Comparison of ENCODE assay signal across 8 cellular contexts in the genomic region with DNA sequence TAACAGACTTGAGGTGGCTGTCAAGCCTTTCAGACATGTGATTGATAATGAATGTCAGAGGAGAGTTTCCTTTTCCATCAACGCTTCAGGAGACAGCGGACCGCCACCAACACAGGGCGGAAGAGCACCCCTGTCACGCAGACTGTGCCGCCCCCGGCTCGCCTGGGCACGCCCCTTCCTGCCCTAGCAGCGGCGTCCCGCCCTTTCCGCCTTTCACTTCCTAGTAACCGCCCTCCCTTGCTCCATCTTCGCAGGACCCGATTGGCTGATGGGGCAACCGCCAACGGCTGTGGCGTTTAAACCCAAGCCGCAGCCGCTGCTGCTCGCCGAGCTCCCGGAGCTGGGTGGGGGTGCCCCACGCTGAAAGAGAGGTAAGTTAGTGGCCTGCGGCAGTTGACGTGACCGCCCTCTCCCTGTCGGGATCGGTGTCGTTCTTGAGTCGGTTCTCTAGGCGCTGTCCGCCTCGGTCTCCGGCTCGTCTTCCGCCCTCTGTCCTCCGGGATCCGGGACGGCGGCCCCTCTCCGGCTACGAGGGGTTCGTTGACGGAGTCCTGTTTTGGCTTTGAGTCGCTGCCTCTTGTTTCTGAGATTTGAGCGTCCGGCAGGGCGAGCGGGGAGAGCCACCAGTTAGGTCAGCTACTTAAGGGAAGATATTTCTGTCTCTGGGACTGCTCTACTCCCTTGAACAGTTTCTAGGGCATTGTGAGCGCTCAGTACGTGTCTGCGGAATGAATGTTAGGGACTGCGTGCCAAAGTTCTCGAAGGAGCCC. TPM values are rescaled to one million over a fixed set of nuclear protein-coding genes. Genes with fewer than 3 reads are reported as not detected.
DNase-seq lines count a peak whose midpoint lies in the region; ATAC-seq and TF ChIP-seq lines count a peak whose summit lies in the region.

A gene with protein sequence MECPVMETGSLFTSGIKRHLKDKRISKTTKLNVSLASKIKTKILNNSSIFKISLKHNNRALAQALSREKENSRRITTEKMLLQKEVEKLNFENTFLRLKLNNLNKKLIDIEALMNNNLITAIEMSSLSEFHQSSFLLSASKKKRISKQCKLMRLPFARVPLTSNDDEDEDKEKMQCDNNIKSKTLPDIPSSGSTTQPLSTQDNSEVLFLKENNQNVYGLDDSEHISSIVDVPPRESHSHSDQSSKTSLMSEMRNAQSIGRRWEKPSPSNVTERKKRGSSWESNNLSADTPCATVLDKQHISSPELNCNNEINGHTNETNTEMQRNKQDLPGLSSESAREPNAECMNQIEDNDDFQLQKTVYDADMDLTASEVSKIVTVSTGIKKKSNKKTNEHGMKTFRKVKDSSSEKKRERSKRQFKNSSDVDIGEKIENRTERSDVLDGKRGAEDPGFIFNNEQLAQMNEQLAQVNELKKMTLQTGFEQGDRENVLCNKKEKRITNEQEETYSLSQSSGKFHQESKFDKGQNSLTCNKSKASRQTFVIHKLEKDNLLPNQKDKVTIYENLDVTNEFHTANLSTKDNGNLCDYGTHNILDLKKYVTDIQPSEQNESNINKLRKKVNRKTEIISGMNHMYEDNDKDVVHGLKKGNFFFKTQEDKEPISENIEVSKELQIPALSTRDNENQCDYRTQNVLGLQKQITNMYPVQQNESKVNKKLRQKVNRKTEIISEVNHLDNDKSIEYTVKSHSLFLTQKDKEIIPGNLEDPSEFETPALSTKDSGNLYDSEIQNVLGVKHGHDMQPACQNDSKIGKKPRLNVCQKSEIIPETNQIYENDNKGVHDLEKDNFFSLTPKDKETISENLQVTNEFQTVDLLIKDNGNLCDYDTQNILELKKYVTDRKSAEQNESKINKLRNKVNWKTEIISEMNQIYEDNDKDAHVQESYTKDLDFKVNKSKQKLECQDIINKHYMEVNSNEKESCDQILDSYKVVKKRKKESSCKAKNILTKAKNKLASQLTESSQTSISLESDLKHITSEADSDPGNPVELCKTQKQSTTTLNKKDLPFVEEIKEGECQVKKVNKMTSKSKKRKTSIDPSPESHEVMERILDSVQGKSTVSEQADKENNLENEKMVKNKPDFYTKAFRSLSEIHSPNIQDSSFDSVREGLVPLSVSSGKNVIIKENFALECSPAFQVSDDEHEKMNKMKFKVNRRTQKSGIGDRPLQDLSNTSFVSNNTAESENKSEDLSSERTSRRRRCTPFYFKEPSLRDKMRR (plus strand): TSS at position 326 of the 770 bp plus-strand sequence. CDS start 6,769 bp downstream, outside the sequence.

- H3K9me3 Mint-ChIP-seq in type B pancreatic cell: no peaks in the 10 kb centered on the region

- H3K27me3 Mint-ChIP-seq in type B pancreatic cell: peaks cover 11% of the 10 kb centered on the region

- H3K4me3 ChIP-seq in adrenal gland (peak within 1 kb of the TSS in 3 of 4 donors; percentile 7 to 64 (median 54)), cardiac muscle cell (peak within 1 kb of the TSS; percentile 83), trophoblast cell (ENCODE audit: low read depth, low read length) (peak within 1 kb of the TSS; percentile 89)

- TF ChIP-seq CTCF in adrenal gland (IDR thresholded peaks at IDR 0.05): no peak
- TF ChIP-seq CTCF in cardiac muscle cell (IDR thresholded peaks at IDR 0.05; ENCODE audit: low read depth, low read length): no peak
- TF ChIP-seq CTCF in type B pancreatic cell (conservative IDR thresholded peaks at IDR 0.05): peak; percentile 30

- 0 to 1% (median 0%) methylated on average over 29 to 56 of the region's 56 CpGs for WGBS in adrenal gland, 4 donors
- WGBS in trophoblast cell (ENCODE audit: extremely low coverage, insufficient coverage, insufficient read length): no CpG with 5 or more reads among the region's 56 CpGs

- H4K12ac ChIP-seq in trophoblast cell (ENCODE audit: low read depth, low read length): peak within 1 kb of the TSS; percentile 46

- peak within 1 kb of the TSS; percentile 51 for H4K8ac ChIP-seq in trophoblast cell (ENCODE audit: low read depth, low read length)

- H3K14ac ChIP-seq in trophoblast cell (ENCODE audit: low read length): peak within 1 kb of the TSS; percentile 19

- TF ChIP-seq POLR2A in GM15510 (IDR thresholded peaks at IDR 0.05; ENCODE audit: borderline replicate concordance, extremely low read depth, insufficient read length): peak; percentile 81
- TF ChIP-seq POLR2A in adrenal gland (IDR thresholded peaks at IDR 0.05): peak; percentile 32 to 54

- H4K91ac ChIP-seq in trophoblast cell (ENCODE audit: low read depth, low read length): peak within 1 kb of the TSS; percentile 60

- peak within 1 kb of the TSS; percentile 67 for H3K9ac ChIP-seq in trophoblast cell (ENCODE audit: low read length)

- DNase-seq in NCI-H146 treated with DMSO at 0.1 percent for 48 hours (lab: John Stamatoyannopoulos, UW; ENCODE audit: unreplicated experiment): peak; percentile 83
- peak; percentile 90 to 98 (median 93) for DNase-seq in T-helper 1 cell
- peak; percentile 93 to 97 (median 95) for DNase-seq in adrenal gland
- DNase-seq in cardiac muscle cell (ENCODE audit: low read depth in 1 of 2, low spot score in 1 of 2): peak; percentile 94 to 95
- DNase-seq in trophoblast cell: peak; percentile 95 to 96
- peak; percentile 93 for DNase-seq in type B pancreatic cell (ENCODE audit: extremely low spot score, unreplicated experiment)

- no peaks in the 10 kb centered on the region for H3K36me3 ChIP-seq in adrenal gland (replicated peaks in 1 of 2)
- no peaks in the 10 kb centered on the region for H3K36me3 ChIP-seq in cardiac muscle cell
- no peaks in the 10 kb centered on the region for H3K36me3 ChIP-seq in trophoblast cell (ENCODE audit: control insufficient read depth in 1 of 2, insufficient read depth in 2 of 2, low read length in 2 of 2)

- peaks cover 5% of the 10 kb centered on the region for H3K79me1 ChIP-seq in trophoblast cell (ENCODE audit: low read length)

- H3K79me2 ChIP-seq in trophoblast cell (ENCODE audit: control insufficient read depth, insufficient read depth, low read length, poor library complexity): no peaks in the 10 kb centered on the region

- no peak within 1 kb of the TSS for H2AK5ac ChIP-seq in trophoblast cell (ENCODE audit: low read length)

- intact Hi-C loops in adrenal gland (cut with DNase I): no loop called here

- no peaks in the 10 kb centered on the region for H3K36me3 Mint-ChIP-seq in type B pancreatic cell

- peak within 1 kb of the TSS; percentile 37 for H3K18ac ChIP-seq in trophoblast cell (ENCODE audit: low read length)

- H3K4me1 Mint-ChIP-seq in type B pancreatic cell (ENCODE audit: unreplicated experiment): peaks cover 13% of the 10 kb centered on the region

- H2AFZ ChIP-seq in trophoblast cell (ENCODE audit: insufficient read depth, low read length, poor library complexity): peak within 1 kb of the TSS; percentile 84

- peak within 1 kb of the TSS; percentile 18 for H2BK120ac ChIP-seq in trophoblast cell (ENCODE audit: insufficient read depth, low read length, poor library complexity)

- peak within 1 kb of the TSS; percentile 96 for H3K4me2 ChIP-seq in trophoblast cell (ENCODE audit: low read length)

- no peak within 1 kb of the TSS for H3K23ac ChIP-seq in trophoblast cell (ENCODE audit: low read length)

- H3K27ac ChIP-seq in adrenal gland (peak within 1 kb of the TSS in 2 of 5 donors; percentile 39 to 53), cardiac muscle cell (peak within 1 kb of the TSS; percentile 59), trophoblast cell (ENCODE audit: low read depth, low read length) (no peak within 1 kb of the TSS)

- ATAC-seq in HG02884 (IDR thresholded peaks at IDR 0.05; ENCODE audit: unreplicated experiment): peak; percentile 99

- peak within 1 kb of the TSS; percentile 97 for H3K4me3 Mint-ChIP-seq in type B pancreatic cell

- H3K27me3 ChIP-seq in adrenal gland: no peaks in the 10 kb centered on the region
- H3K27me3 ChIP-seq in cardiac muscle cell: peaks cover 25% of the 10 kb centered on the region
- peaks cover 2% of the 10 kb centered on the region for H3K27me3 ChIP-seq in trophoblast cell (ENCODE audit: insufficient read depth, low read length)

- peak within 1 kb of the TSS; percentile 52 for H3K4ac ChIP-seq in trophoblast cell (ENCODE audit: low read depth, low read length)

- H3K9me3 ChIP-seq in adrenal gland (replicated peaks in 1 of 3): no peaks in the 10 kb centered on the region
- no peaks in the 10 kb centered on the region for H3K9me3 ChIP-seq in cardiac muscle cell (ENCODE audit: low read depth)
- H3K9me3 ChIP-seq in trophoblast cell (ENCODE audit: insufficient read depth, low read depth, low read length): no peaks in the 10 kb centered on the region

- H3K27ac Mint-ChIP-seq in type B pancreatic cell: peak within 1 kb of the TSS; percentile 80

- peaks cover 7 to 15% of the 10 kb centered on the region in 2 donors for H3K4me1 ChIP-seq in adrenal gland (replicated peaks in 1 of 2)
- H3K4me1 ChIP-seq in cardiac muscle cell (ENCODE audit: low read depth): no peaks in the 10 kb centered on the region
- peaks cover 3 to 4% of the 10 kb centered on the region in 2 experiments for H3K4me1 ChIP-seq in trophoblast cell (ENCODE audit: control insufficient read depth in 1 of 2, insufficient read depth in 2 of 2, low read length in 2 of 2)

- H2BK12ac ChIP-seq in trophoblast cell (ENCODE audit: low read length): no peak within 1 kb of the TSS

- peak within 1 kb of the TSS; percentile 15 for H2BK5ac ChIP-seq in trophoblast cell (ENCODE audit: low read depth, low read length, poor library complexity)

RNA-seq across cellular contexts. Expression of the gene that starts here (rescaled TPM):
- total RNA-seq in adrenal gland (1 to 10 TPM; 1.2 to 2.8 (median 1.7) TPM), cardiac muscle cell (1.8 and 13.9 TPM in 2 replicates), type B pancreatic cell (ENCODE audit: low replicate concordance) (5.5 and 19.9 TPM in 2 replicates)
- polyA plus RNA-seq in adrenal gland (1 to 10 TPM in 1 of 3 donors, under 1 TPM in 2; 0.27 to 2.2 (median 0.88) TPM), cardiac muscle cell (8.1 and 26.8 TPM in 2 replicates)
- 14.6 and 16.2 TPM in 2 replicates for polyA plus RNA-seq in trophoblast cell (2013)
